5 cellular contexts compared by ENCODE assay signal in genomic region chr6:52681416-52681815, GRCh38.
"Had no signal": no experiment of that assay in that cellular context is flagged by ENCODE, and none has a peak within 500 bp of the region (broad histone marks: within the 10 kb centered on the region; RNA-seq: fewer than 3 reads in every experiment).

No MANE protein-coding gene starts in this region.

- H2AFZ ChIP-seq: GM23338 had no signal

- DNase-seq: H9, HCEC 1CT, IMR-90 had no signal

- H3K4me3 Mint-ChIP-seq: GM23338, H9 had no signal

- H3K4me3 ChIP-seq: GM23338, K562 had no signal

- H3K27ac Mint-ChIP-seq: GM23338 had no signal

- H3K4me2 ChIP-seq: GM23338 had no signal

- ATAC-seq: GM23338, K562 had no signal

- H3K4me1 Mint-ChIP-seq: GM23338, H9 had no signal

- H3K9me3 Mint-ChIP-seq: GM23338, H9 had no signal
